15 cellular contexts compared by ENCODE assay signal in the genomic region with DNA sequence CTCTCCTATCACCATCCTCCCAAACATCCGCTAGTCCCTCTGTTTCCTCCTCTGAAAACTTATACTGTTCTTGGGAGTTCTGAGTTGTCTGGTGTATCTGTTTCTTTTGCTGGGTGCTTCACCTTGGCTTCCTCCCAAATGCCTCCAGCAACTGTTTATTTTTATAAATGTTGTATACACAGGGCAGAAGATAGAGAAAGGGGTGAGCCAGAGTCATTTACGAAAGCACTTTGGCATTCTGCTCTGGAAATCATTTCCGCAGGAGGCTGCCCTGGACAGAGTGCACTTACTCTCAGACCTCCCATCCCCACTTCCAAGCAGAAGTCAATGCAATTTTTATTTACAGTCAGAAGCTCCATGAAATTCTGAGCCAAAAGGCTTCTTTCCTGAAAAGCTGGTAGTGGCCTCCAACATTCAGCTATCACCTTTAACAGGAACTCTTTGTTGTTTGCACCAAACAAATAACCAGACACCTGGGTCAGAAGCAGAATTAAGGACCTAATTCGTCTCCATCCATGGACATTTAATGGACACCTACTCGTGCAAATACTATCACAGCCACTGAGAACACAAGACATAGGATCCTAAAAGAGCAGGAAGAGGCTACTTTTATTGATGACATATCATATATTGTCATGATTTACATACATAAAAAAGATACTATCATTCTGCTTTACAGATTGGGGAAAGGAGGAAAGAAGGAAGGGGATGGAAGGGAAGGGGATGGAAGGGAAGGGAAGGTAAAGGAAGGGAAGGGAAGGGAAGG.
A peak's percentile ranks its signal among the peaks of the same experiment; 100 is the strongest.
DNase-seq lines count a peak whose midpoint lies in the region; ATAC-seq, FAIRE-seq and TF ChIP-seq lines count a peak whose summit lies in the region.
"Had no signal": no experiment of that assay in that cellular context is flagged by ENCODE, and none has a peak within 500 bp of the region (broad histone marks: within the 10 kb centered on the region; RNA-seq: fewer than 3 reads in every experiment).

No MANE protein-coding gene starts in this region.

- peak; percentile 98 for FAIRE-seq in A549 (lab: Jason Lieb, UNC)
- FAIRE-seq: endothelial cell of umbilical vein, keratinocyte had no signal

- peak overlapping the region; percentile 61 for H3K4me2 ChIP-seq in A549

- CTCF ChIA-PET in A549 (lab: Yijun Ruan, JAX): interaction anchor here (1.0 to 2.0 kb wide), 5 partner anchors 20 to 333 kb away, joined by 3 to 5 read pairs (median 4); a partner anchor contains a TSS

- intact Hi-C loops in left lung (cut with DNase I): no loop called here

- H3K36me3 ChIP-seq in brain microvascular endothelial cell (replicated peaks): no peaks in the 10 kb centered on the region
- H3K36me3 ChIP-seq in left lung: no peaks in the 10 kb centered on the region
- H3K36me3 ChIP-seq: BE2C had no signal

- peaks cover 42% of the 10 kb centered on the region for H3K9me3 ChIP-seq in A549
- peaks cover 0 to 8% of the 10 kb centered on the region in 2 donors for H3K9me3 ChIP-seq in left lung
- H3K9me3 ChIP-seq: BE2C had no signal

- POLR2A ChIA-PET in A549 (lab: Yijun Ruan, JAX): interaction anchor here (0.6 to 1.8 kb wide), 6 partner anchors 20 to 763 kb away, joined by 3 to 23 read pairs (median 6); a partner anchor contains a TSS

- in situ Hi-C loops in brain microvascular endothelial cell (cut with HindIII; ENCODE audit: low pct_ligation_motif_present, low sequenced_read_pairs): no loop called here

- H3K4me3 ChIP-seq in A549: no peak overlapping the region
- no peak overlapping the region for H3K4me3 ChIP-seq in brain microvascular endothelial cell (ENCODE audit: low read depth, low read length)
- no peak overlapping the region for H3K4me3 ChIP-seq in left lung

- H3K27me3 ChIP-seq in brain microvascular endothelial cell (replicated peaks) (no peaks in the 10 kb centered on the region), left lung (no peaks in the 10 kb centered on the region)
- H3K27me3 ChIP-seq: BE2C had no signal

- peak; percentile 36 to 86 for TF ChIP-seq RAD21 in A549 (conservative IDR thresholded peaks at IDR 0.05 in 1 of 2, IDR thresholded peaks at IDR 0.05 in 1 of 2)

- H3K27ac ChIP-seq in A549: peak overlapping the region; percentile 90 to 97
- peak overlapping the region; percentile 85 for H3K27ac ChIP-seq in brain microvascular endothelial cell
- no peak overlapping the region for H3K27ac ChIP-seq in left lung
- H3K27ac ChIP-seq in substantia nigra (ENCODE audit: low read depth, low read length, poor library complexity, severe bottlenecking): no peak overlapping the region

- peak; percentile 98 to 99 for TF ChIP-seq EP300 in A549 (IDR thresholded peaks at IDR 0.05)

- WGBS in A549 (ENCODE audit: missing lambda C conversion rate): 0% methylated on average over 5 of the region's 5 CpGs

- TF ChIP-seq CTCF in A549 (IDR thresholded peaks at IDR 0.05): no peak
- no peak for TF ChIP-seq CTCF in brain microvascular endothelial cell (IDR thresholded peaks at IDR 0.05; ENCODE audit: low read depth, low read length, missing control alignments)
- no peak for TF ChIP-seq CTCF in left lung (IDR thresholded peaks at IDR 0.05)

- TF ChIP-seq POLR2A in A549 (IDR thresholded peaks at IDR 0.05; ENCODE audit: low read length): no peak

- peak; percentile 67 to 97 for DNase-seq in A549 (ENCODE audit: low read depth in 1 of 2, low spot score in 1 of 2)
- peak; percentile 54 for DNase-seq in LHCN-M2 (ENCODE audit: low read depth)
- peak; percentile 96 for DNase-seq in brain microvascular endothelial cell
- no peak for DNase-seq in left lung
- no peak for DNase-seq in substantia nigra (lab: John Stamatoyannopoulos, UW)
- DNase-seq in cerebellar nuclear complex (lab: John Stamatoyannopoulos, UW): no peak
- DNase-seq in NCI-H774 (lab: John Stamatoyannopoulos, UW): no peak
- DNase-seq: activated naive CD8-positive, alpha-beta T cell treated with anti-CD3 and anti-CD28 coated beads, Interleukin-2, amount 50 U/mL, for 24 hours; BE2C; NCI-H187 treated with DMSO at 0.1 percent for 48 hours; occipital lobe; T-helper 9 cell had no signal

- H3K4me1 ChIP-seq in A549 (peaks cover 30% of the 10 kb centered on the region), left lung (no peaks in the 10 kb centered on the region)
- H3K4me1 ChIP-seq: BE2C had no signal

- ATAC-seq in A549 (peak; percentile 95 to 100), left lung (peak; percentile 49), HG02623 (IDR thresholded peaks at IDR 0.05; ENCODE audit: unreplicated experiment) (no peak)
- ATAC-seq: activated naive CD8-positive, alpha-beta T cell treated with anti-CD3 and anti-CD28 coated beads, Interleukin-2, amount 50 U/mL, for 24 hours had no signal

TF ChIP-seq in A549, 52 proteins besides CTCF, POLR2A, EP300 and RAD21:
- TF ChIP-seq CEBPB (IDR thresholded peaks at IDR 0.05): peak; percentile 87 to 93
- peak; percentile 84 for TF ChIP-seq MAFK (IDR thresholded peaks at IDR 0.05; ENCODE audit: partially characterized antibody)
- TF ChIP-seq HOXA7 (CRISPR knock-in tag; IDR thresholded peaks at IDR 0.05): no peak
- TF ChIP-seq HOXB5 (CRISPR knock-in tag; IDR thresholded peaks at IDR 0.05): peak; percentile 21
- TF ChIP-seq HOXB13 (CRISPR knock-in tag; IDR thresholded peaks at IDR 0.05; ENCODE audit: low read depth): no peak; the same call in 1 of the 2 replicates
- TF ChIP-seq ZSCAN20 (CRISPR knock-in tag; IDR thresholded peaks at IDR 0.05): peak; percentile 63; the same call in 1 of the 2 replicates
- TF ChIP-seq, protein P1, sequence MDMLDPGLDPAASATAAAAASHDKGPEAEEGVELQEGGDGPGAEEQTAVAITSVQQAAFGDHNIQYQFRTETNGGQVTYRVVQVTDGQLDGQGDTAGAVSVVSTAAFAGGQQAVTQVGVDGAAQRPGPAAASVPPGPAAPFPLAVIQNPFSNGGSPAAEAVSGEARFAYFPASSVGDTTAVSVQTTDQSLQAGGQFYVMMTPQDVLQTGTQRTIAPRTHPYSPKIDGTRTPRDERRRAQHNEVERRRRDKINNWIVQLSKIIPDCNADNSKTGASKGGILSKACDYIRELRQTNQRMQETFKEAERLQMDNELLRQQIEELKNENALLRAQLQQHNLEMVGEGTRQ (IDR thresholded peaks at IDR 0.05): no peak
- TF ChIP-seq ZC3H11A (IDR thresholded peaks at IDR 0.05): no peak
- peak; percentile 90 for TF ChIP-seq JUNB (IDR thresholded peaks at IDR 0.05)
- TF ChIP-seq, protein P2, sequence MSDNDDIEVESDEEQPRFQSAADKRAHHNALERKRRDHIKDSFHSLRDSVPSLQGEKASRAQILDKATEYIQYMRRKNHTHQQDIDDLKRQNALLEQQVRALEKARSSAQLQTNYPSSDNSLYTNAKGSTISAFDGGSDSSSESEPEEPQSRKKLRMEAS (IDR thresholded peaks at IDR 0.05): peak; percentile 81
- peak; percentile 99 for TF ChIP-seq GATA3 (IDR thresholded peaks at IDR 0.05; ENCODE audit: borderline replicate concordance)
- TF ChIP-seq, protein P3, sequence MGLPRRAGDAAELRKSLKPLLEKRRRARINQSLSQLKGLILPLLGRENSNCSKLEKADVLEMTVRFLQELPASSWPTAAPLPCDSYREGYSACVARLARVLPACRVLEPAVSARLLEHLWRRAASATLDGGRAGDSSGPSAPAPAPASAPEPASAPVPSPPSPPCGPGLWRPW (IDR thresholded peaks at IDR 0.05): peak; percentile 65; the same call in 1 of the 2 replicates
- peak; percentile 48; the same call in 1 of the 2 replicates for TF ChIP-seq FOSL2 (IDR thresholded peaks at IDR 0.05)
- TF ChIP-seq FOSL2 (CRISPR knock-in tag; IDR thresholded peaks at IDR 0.05): peak; percentile 82
- TF ChIP-seq SMC3 (IDR thresholded peaks at IDR 0.05): peak; percentile 74
- no peak for TF ChIP-seq KDM1A (IDR thresholded peaks at IDR 0.05; ENCODE audit: low read depth)
- TF ChIP-seq, protein P4, sequence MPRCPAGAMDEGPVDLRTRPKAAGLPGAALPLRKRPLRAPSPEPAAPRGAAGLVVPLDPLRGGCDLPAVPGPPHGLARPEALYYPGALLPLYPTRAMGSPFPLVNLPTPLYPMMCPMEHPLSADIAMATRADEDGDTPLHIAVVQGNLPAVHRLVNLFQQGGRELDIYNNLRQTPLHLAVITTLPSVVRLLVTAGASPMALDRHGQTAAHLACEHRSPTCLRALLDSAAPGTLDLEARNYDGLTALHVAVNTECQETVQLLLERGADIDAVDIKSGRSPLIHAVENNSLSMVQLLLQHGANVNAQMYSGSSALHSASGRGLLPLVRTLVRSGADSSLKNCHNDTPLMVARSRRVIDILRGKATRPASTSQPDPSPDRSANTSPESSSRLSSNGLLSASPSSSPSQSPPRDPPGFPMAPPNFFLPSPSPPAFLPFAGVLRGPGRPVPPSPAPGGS (IDR thresholded peaks at IDR 0.05): peak; percentile 96; the same call in 2 of the 3 replicates
- 0 out of 2 replicates have a peak, but pooled peaks have one; percentile 4 for TF ChIP-seq RARB (CRISPR knock-in tag; IDR thresholded peaks at IDR 0.05)
- peak; percentile 97 to 99 for TF ChIP-seq JUN (IDR thresholded peaks at IDR 0.05)
- TF ChIP-seq, protein P5, sequence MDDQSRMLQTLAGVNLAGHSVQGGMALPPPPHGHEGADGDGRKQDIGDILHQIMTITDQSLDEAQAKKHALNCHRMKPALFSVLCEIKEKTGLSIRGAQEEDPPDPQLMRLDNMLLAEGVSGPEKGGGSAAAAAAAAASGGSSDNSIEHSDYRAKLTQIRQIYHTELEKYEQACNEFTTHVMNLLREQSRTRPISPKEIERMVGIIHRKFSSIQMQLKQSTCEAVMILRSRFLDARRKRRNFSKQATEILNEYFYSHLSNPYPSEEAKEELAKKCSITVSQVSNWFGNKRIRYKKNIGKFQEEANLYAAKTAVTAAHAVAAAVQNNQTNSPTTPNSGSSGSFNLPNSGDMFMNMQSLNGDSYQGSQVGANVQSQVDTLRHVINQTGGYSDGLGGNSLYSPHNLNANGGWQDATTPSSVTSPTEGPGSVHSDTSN (IDR thresholded peaks at IDR 0.05): 0 out of 2 replicates have a peak, but pooled peaks have one; percentile 81
- 0 out of 2 replicates have a peak, but pooled peaks have one; percentile 65 for TF ChIP-seq FOXS1 (CRISPR knock-in tag; IDR thresholded peaks at IDR 0.05)
- TF ChIP-seq HEYL (CRISPR knock-in tag; IDR thresholded peaks at IDR 0.05): peak; percentile 14
- no peak for TF ChIP-seq FOSB (CRISPR knock-in tag; IDR thresholded peaks at IDR 0.05)
- no peak for TF ChIP-seq HDAC2 (IDR thresholded peaks at IDR 0.05)

Comparison
In these comparisons a context has a peak if more than half of its experiments do, and no peak if none do; other contexts are left out.
1. DNase-seq: peak in A549 (2 of 2), LHCN-M2 (single experiment) and brain microvascular endothelial cell (single experiment); none in left lung (0 of 2), substantia nigra (0 of 49), cerebellar nuclear complex (0 of 2) and NCI-H774 (single experiment).
2. H3K27ac ChIP-seq: peak in A549 (2 of 2) and brain microvascular endothelial cell (single experiment); none in left lung (0 of 2) and substantia nigra (single experiment).